In the genomic region with DNA sequence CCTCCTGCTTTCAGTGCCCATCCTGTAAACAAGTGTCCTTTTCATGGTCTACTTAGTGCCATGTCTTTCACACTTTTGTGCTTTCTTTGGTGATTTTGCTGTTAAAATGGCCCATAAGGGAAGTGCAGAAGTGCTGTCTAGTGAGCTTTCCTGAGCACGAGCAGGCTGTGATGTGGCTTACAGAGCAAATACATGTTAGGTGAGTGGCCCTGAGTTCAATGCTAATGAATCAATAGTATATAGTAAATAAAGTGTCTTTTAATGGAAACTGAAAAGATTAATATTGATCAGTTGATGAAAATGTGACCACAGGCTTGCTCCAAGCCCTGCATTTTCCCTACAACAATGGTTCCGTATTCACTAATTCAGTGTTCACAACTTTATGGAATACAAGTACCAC, we compare ENCODE assay signal across 26 cellular contexts. TPM values are rescaled to one million over a fixed set of nuclear protein-coding genes. Genes with fewer than 3 reads are reported as not detected.
DNase-seq lines count a peak whose midpoint lies in the region; ATAC-seq, FAIRE-seq and TF ChIP-seq lines count a peak whose summit lies in the region.
"Had no signal": no experiment of that assay in that cellular context is flagged by ENCODE, and none has a peak within 500 bp of the region (broad histone marks: within the 10 kb centered on the region; RNA-seq: fewer than 3 reads in every experiment).

No MANE protein-coding gene starts in this region.

- no CpG with 5 or more reads among the region's 2 CpGs for WGBS in IMR-90 (ENCODE audit: extremely low coverage in 2 of 2, insufficient read length in 1 of 2), 2 experiments
- WGBS in H1 (ENCODE audit: extremely low coverage in 1 of 2, insufficient coverage in 1 of 2, insufficient read length in 1 of 2, insufficient replicate concordance in 2 of 2, low coverage in 1 of 2, low lambda C conversion rate in 2 of 2, missing lambda C conversion rate in 1 of 2), 2 experiments = 90% methylated on average over 2 of the region's 2 CpGs; no CpG with 5 or more reads in 1 of the 2 experiments
- 61% methylated on average over 2 of the region's 2 CpGs for WGBS in thymus
- 88 to 100% (median 95%) methylated on average over 2 of the region's 2 CpGs for WGBS in stomach, 5 donors

- TF ChIP-seq RAD21 in IMR-90 (IDR thresholded peaks at IDR 0.05; ENCODE audit: low read length) (no peak), H1 (IDR thresholded peaks at IDR 0.05 in 1 of 2, conservative IDR thresholded peaks at IDR 0.05 in 1 of 2; ENCODE audit: low read depth in 2 of 2, low read length in 2 of 2) (no peak)

- no peaks in the 10 kb centered on the region for H3K9me3 ChIP-seq in IMR-90 (ENCODE audit: control insufficient read depth, insufficient read depth, low read length)
- no peaks in the 10 kb centered on the region for H3K9me3 ChIP-seq in H1 (ENCODE audit: insufficient read depth in 2 of 2, low read depth in 1 of 2, low read length in 1 of 2)
- no peaks in the 10 kb centered on the region for H3K9me3 ChIP-seq in parathyroid adenoma (ENCODE audit: control insufficient read depth, low read length)
- no peaks in the 10 kb centered on the region for H3K9me3 ChIP-seq in thymus (ENCODE audit: control insufficient read depth)
- H3K9me3 ChIP-seq in stomach = no peaks in the 10 kb centered on the region
- H3K9me3 ChIP-seq: heart right ventricle had no signal

- peaks cover 3 to 7% of the 10 kb centered on the region in 2 experiments; a peak in 1 of 4 replicates for H3K79me1 ChIP-seq in IMR-90 (ENCODE audit: low read depth in 1 of 2, low read length in 2 of 2)
- peaks cover 3% of the 10 kb centered on the region; the same call in 1 of the 2 replicates for H3K79me1 ChIP-seq in H1 (ENCODE audit: low read depth, low read length)

- no peaks in the 10 kb centered on the region for H3K27me3 ChIP-seq in IMR-90 (ENCODE audit: control insufficient read depth, insufficient read depth, low read length)
- peaks cover 0 to 6% (median 3%) of the 10 kb centered on the region in 4 experiments; a peak in 3 of 7 replicates for H3K27me3 ChIP-seq in H1 (replicated peaks in 1 of 4; ENCODE audit: control insufficient read depth in 3 of 4, extremely low read depth in 1 of 4, insufficient read depth in 3 of 4, low read length in 3 of 4)
- H3K27me3 ChIP-seq in parathyroid adenoma (ENCODE audit: control insufficient read depth, insufficient read depth, low read length) = no peaks in the 10 kb centered on the region
- H3K27me3 ChIP-seq in thymus (ENCODE audit: control insufficient read depth, insufficient read depth) = peaks cover under 1% of the 10 kb centered on the region
- peaks cover 0 to 2% (median 0%) of the 10 kb centered on the region in 3 donors for H3K27me3 ChIP-seq in stomach
- H3K27me3 ChIP-seq: heart right ventricle had no signal

- ATAC-seq in IMR-90 (ENCODE audit: low read depth) = no peak
- ATAC-seq: HCT116, heart right ventricle, Panc1, WTC11 had no signal

- H2AK5ac ChIP-seq in IMR-90 (ENCODE audit: low read depth, low read length) (no peak overlapping the region), H1 (ENCODE audit: low read depth, low read length) (0 out of 2 replicates have a peak overlapping the region, but pooled peaks have one; percentile 75)

- H2BK15ac ChIP-seq in IMR-90 (ENCODE audit: low read depth, low read length) (no peak overlapping the region), H1 (ENCODE audit: low read length) (no peak overlapping the region)

- no peak overlapping the region for H2BK20ac ChIP-seq in IMR-90 (ENCODE audit: low read depth, low read length)
- no peak overlapping the region for H2BK20ac ChIP-seq in H1 (ENCODE audit: low read length)

- no peak overlapping the region for H3K9ac ChIP-seq in IMR-90 (ENCODE audit: low read depth, low read length)
- H3K9ac ChIP-seq in H1 (replicated peaks in 1 of 4; ENCODE audit: extremely low read depth in 1 of 4, low read depth in 3 of 4, low read length in 3 of 4) = no peak overlapping the region
- no peak overlapping the region for H3K9ac ChIP-seq in parathyroid adenoma

- no peak overlapping the region for H3K27ac ChIP-seq in IMR-90 (ENCODE audit: insufficient read depth, low read length)
- no peak overlapping the region for H3K27ac ChIP-seq in H1 (ENCODE audit: low read depth, low read length)
- H3K27ac ChIP-seq in parathyroid adenoma = peak overlapping the region; percentile 90
- H3K27ac ChIP-seq in thymus (ENCODE audit: low read depth) = peak overlapping the region; percentile 36
- peak overlapping the region in 1 of 5 donors; percentile 89 for H3K27ac ChIP-seq in stomach
- H3K27ac ChIP-seq: epithelial cell of prostate had no signal

- H4K20me1 ChIP-seq in IMR-90 (ENCODE audit: insufficient read depth, low read length) = no peaks in the 10 kb centered on the region
- no peaks in the 10 kb centered on the region for H4K20me1 ChIP-seq in H1 (replicated peaks in 1 of 2; ENCODE audit: control insufficient read depth in 1 of 2, insufficient read depth in 2 of 2, low read length in 2 of 2)

- H3K56ac ChIP-seq in IMR-90 (ENCODE audit: extremely low read depth, insufficient read depth, low read length) = no peak overlapping the region
- no peak overlapping the region for H3K56ac ChIP-seq in H1 (replicated peaks; ENCODE audit: insufficient read length, low read depth, low read length)

- H2AFZ ChIP-seq in IMR-90 (replicated peaks; ENCODE audit: low read length, poor library complexity) (no peak overlapping the region), H1 (ENCODE audit: low read length) (no peak overlapping the region), parathyroid adenoma (no peak overlapping the region)

- intact Hi-C loops in IMR-90 (cut with micrococcal nuclease) = no loop called here
- intact Hi-C loops in stomach (cut with DNase I; ENCODE audit: low total_unique reads) = no loop called here

- H2BK120ac ChIP-seq in IMR-90 (ENCODE audit: low read depth, low read length) (no peak overlapping the region), H1 (replicated peaks; ENCODE audit: low read depth, low read length) (no peak overlapping the region)

- no peak overlapping the region for H3K18ac ChIP-seq in IMR-90 (ENCODE audit: low read depth, low read length)
- H3K18ac ChIP-seq in H1 (ENCODE audit: extremely low read depth, low read length) = no peak overlapping the region

- POLR2A ChIA-PET in IMR-90 (lab: Charles Lee; ENCODE audit: unreplicated experiment) (no interaction called here), H1 (lab: Charles Lee; ENCODE audit: partially characterized antibody) (interaction anchor here (0.5 kb wide), 1 partner anchor 281 kb away, joined by 4 read pairs; no protein-coding TSS in a partner anchor)

- H3K36me3 ChIP-seq in IMR-90 (ENCODE audit: control insufficient read depth, insufficient read depth, low read length) (no peaks in the 10 kb centered on the region), H1 (ENCODE audit: control insufficient read depth in 2 of 4, insufficient read depth in 4 of 4, low read length in 3 of 4) (peaks cover 0 to 3% (median 0%) of the 10 kb centered on the region in 4 experiments; a peak in 1 of 8 replicates), parathyroid adenoma (ENCODE audit: control insufficient read depth, insufficient read depth, low read length) (no peaks in the 10 kb centered on the region), thymus (ENCODE audit: control insufficient read depth, insufficient read depth) (no peaks in the 10 kb centered on the region), stomach (no peaks in the 10 kb centered on the region)

- H3K23ac ChIP-seq in IMR-90 (ENCODE audit: low read depth, low read length) (0 out of 2 replicates have a peak overlapping the region, but pooled peaks have one; percentile 11), H1 (ENCODE audit: insufficient read length) (no peak overlapping the region)

- BruUV-seq in IMR-90 (replicated peaks; lab: Mats Ljungman, UMichigan) = no TSS peak

- no peak for TF ChIP-seq POLR2A in IMR-90 (IDR thresholded peaks at IDR 0.05; ENCODE audit: low read depth, low read length)
- no peak for TF ChIP-seq POLR2A in H1 (IDR thresholded peaks at IDR 0.05; ENCODE audit: control extremely low read depth in 1 of 2, low read depth in 2 of 2, low read length in 2 of 2)
- no peak for TF ChIP-seq POLR2A in stomach (IDR thresholded peaks at IDR 0.05)

- H3K4me2 ChIP-seq in IMR-90 (ENCODE audit: low read depth, low read length) = no peak overlapping the region
- no peak overlapping the region for H3K4me2 ChIP-seq in H1 (ENCODE audit: insufficient read depth in 1 of 2, low read depth in 2 of 2, low read length in 2 of 2)
- no peak overlapping the region for H3K4me2 ChIP-seq in parathyroid adenoma (ENCODE audit: low read length)

- TF ChIP-seq EP300 in H1 (IDR thresholded peaks at IDR 0.05; ENCODE audit: borderline replicate concordance in 1 of 2, low read depth in 2 of 2, low read length in 2 of 2) = no peak
- TF ChIP-seq EP300 in stomach (IDR thresholded peaks at IDR 0.05) = no peak

- TF ChIP-seq CTCF in IMR-90 (conservative IDR thresholded peaks at IDR 0.05; ENCODE audit: low read depth, low read length) = no peak
- no peak for TF ChIP-seq CTCF in H1 (IDR thresholded peaks at IDR 0.05; ENCODE audit: control extremely low read depth in 1 of 3, insufficient read depth in 1 of 3, low read depth in 1 of 3, low read length in 3 of 3)
- TF ChIP-seq CTCF in parathyroid adenoma (IDR thresholded peaks at IDR 0.05) = no peak
- no peak for TF ChIP-seq CTCF in stomach (IDR thresholded peaks at IDR 0.05)
- TF ChIP-seq CTCF in GM20000 (IDR thresholded peaks at IDR 0.05; ENCODE audit: extremely low read depth, missing control alignments) = no peak

- no peak overlapping the region for H4K8ac ChIP-seq in IMR-90 (ENCODE audit: low read depth in 2 of 2, low read length in 2 of 2)
- no peak overlapping the region for H4K8ac ChIP-seq in H1 (ENCODE audit: extremely low read depth, insufficient read depth, low read length)

- H3K4ac ChIP-seq in IMR-90 (ENCODE audit: low read depth, low read length) (no peak overlapping the region), H1 (replicated peaks; ENCODE audit: insufficient read length, low read depth, low read length) (no peak overlapping the region)

- FAIRE-seq in H1 (lab: Jason Lieb, UNC) = no peak
- FAIRE-seq: bronchial epithelial cell, GM18507, urothelium cell line had no signal

- no peak overlapping the region for H2BK12ac ChIP-seq in H1 (ENCODE audit: low read depth, low read length)

- H3K23me2 ChIP-seq in H1 (ENCODE audit: low read depth, low read length) = peaks cover 3% of the 10 kb centered on the region

- H3K79me2 ChIP-seq in H1 (ENCODE audit: control insufficient read depth in 1 of 2, insufficient read depth in 2 of 2, low read length in 2 of 2) (no peaks in the 10 kb centered on the region; a peak in 1 of 4 replicates), parathyroid adenoma (peaks cover 24% of the 10 kb centered on the region)

- in situ Hi-C loops in IMR-90 (cut with MboI; ENCODE audit: low sequenced_read_pairs) = no loop called here

- H3K4me3 ChIP-seq in IMR-90 (ENCODE audit: insufficient read depth, low read depth, low read length) = no peak overlapping the region
- no peak overlapping the region for H3K4me3 ChIP-seq in H1 (ENCODE audit: extremely low read depth in 1 of 4, insufficient read depth in 2 of 4, low read depth in 3 of 4, low read length in 4 of 4)
- no peak overlapping the region for H3K4me3 ChIP-seq in parathyroid adenoma (ENCODE audit: low read depth, low read length)
- no peak overlapping the region for H3K4me3 ChIP-seq in thymus (ENCODE audit: low read length)
- no peak overlapping the region for H3K4me3 ChIP-seq in stomach
- H3K4me3 ChIP-seq: heart right ventricle had no signal

- H3K14ac ChIP-seq in IMR-90 (replicated peaks; ENCODE audit: low read depth, low read length) (no peak overlapping the region), H1 (ENCODE audit: insufficient read length) (no peak overlapping the region)

- DNase-seq in IMR-90 = no peak
- DNase-seq in H1 (ENCODE audit: low read depth in 1 of 2, low spot score in 2 of 2) = no peak
- DNase-seq in activated CD4-positive, alpha-beta T cell treated with anti-CD3 and anti-CD28 coated beads for 1 hour = no peak
- no peak for DNase-seq in LoVo (ENCODE audit: low spot score)
- no peak for DNase-seq in stomach
- DNase-seq in GM20000 (ENCODE audit: low spot score) = no peak
- DNase-seq: activated CD4-positive, alpha-beta T cell treated with anti-CD3 and anti-CD28 coated beads, Interleukin-2, amount 50 U/mL, for 48 hours; activated naive CD4-positive, alpha-beta T cell treated with anti-CD3 and anti-CD28 coated beads for 36 hours; Calu3; Kasumi-1; NCI-H1048; NCI-H1694 treated with DMSO at 0.1 percent for 48 hours; NCI-H526; stimulated activated CD8-positive, alpha-beta memory T cell treated with anti-CD3 and anti-CD28 coated beads, Interleukin-4, amount 100 ng/mL, for 48 hours; SW 1271; T1000 had no signal

- H4K91ac ChIP-seq in IMR-90 (ENCODE audit: insufficient read depth, low read depth, low read length) (no peak overlapping the region), H1 (replicated peaks; ENCODE audit: insufficient read length, low read length) (no peak overlapping the region)

- H3K9me1 ChIP-seq in IMR-90 (ENCODE audit: insufficient read depth, low read length) = peaks cover 8% of the 10 kb centered on the region

- H2AK9ac ChIP-seq in IMR-90 (replicated peaks; ENCODE audit: low read depth, low read length, poor library complexity) = no peak overlapping the region

- H2BK5ac ChIP-seq in IMR-90 (ENCODE audit: low read depth, low read length, poor library complexity, severe bottlenecking) (no peak overlapping the region), H1 (ENCODE audit: low read depth, low read length) (no peak overlapping the region)

- CTCF ChIA-PET in IMR-90 (lab: Yijun Ruan, JAX) = no interaction called here
- CTCF ChIA-PET in H1 (lab: Charles Lee; ENCODE audit: partially characterized antibody) = interaction anchor here (1.2 kb wide), 1 partner anchor 60 kb away, joined by 4 read pairs; no protein-coding TSS in a partner anchor

- dilution Hi-C loops in IMR-90 (cut with HindIII; ENCODE audit: low sequenced_read_pairs, unreplicated experiment) = no loop called here

- no peak overlapping the region for H4K5ac ChIP-seq in IMR-90 (ENCODE audit: low read depth, low read length)
- H4K5ac ChIP-seq in H1 (ENCODE audit: insufficient read length, low read depth, low read length) = no peak overlapping the region

- H3K4me1 ChIP-seq in IMR-90 (ENCODE audit: control insufficient read depth, insufficient read depth, low read length) (peaks cover 25% of the 10 kb centered on the region), H1 (replicated peaks in 1 of 4; ENCODE audit: control insufficient read depth in 3 of 4, insufficient read depth in 4 of 4, low read length in 3 of 4) (peaks cover 2 to 16% (median 3%) of the 10 kb centered on the region in 4 experiments; a peak in 6 of 7 replicates), parathyroid adenoma (peaks cover 72% of the 10 kb centered on the region), thymus (ENCODE audit: control insufficient read depth, insufficient read depth, low read length) (peaks cover 51% of the 10 kb centered on the region), stomach (peaks cover 0 to 68% (median 43%) of the 10 kb centered on the region in 4 donors)

RNA-seq across cellular contexts. Expression of a gene that starts 5.7 kb away (rescaled TPM):
- total RNA-seq in IMR-90 (2012; rRNA removed) = 14.0 and 14.2 TPM in 2 replicates
- 22.3 and 23.5 TPM in 2 replicates for polyA plus RNA-seq in IMR-90 (2012; rRNA removed)
- 20.8 and 23.4 TPM in 2 replicates for polyA plus RNA-seq in IMR-90 (2012; cell fraction: cytosol; rRNA removed)
- 18.9 and 31.2 TPM in 2 replicates for polyA plus RNA-seq in IMR-90 (2012; cell fraction: nucleus; rRNA removed; ENCODE audit: low replicate concordance)
- total RNA-seq in H1 (2021; fragmentation: NEBNext Ultra II Directional; extraction: Animal tissue kit (Norgen Biotek cat#: 25700)) = 9.4 and 9.7 TPM in 2 replicates
- 6.3 and 7.1 TPM in 2 replicates for polyA plus RNA-seq in H1 (2011; rRNA removed)
- polyA plus RNA-seq in H1 (2011; cell fraction: cytosol; rRNA removed) = 10.8 TPM
- polyA plus RNA-seq in H1 (2011; cell fraction: nucleus; rRNA removed) = 8.9 TPM
- 9.6 to 12.8 TPM (median 10.5 TPM) in 4 replicates for polyA plus RNA-seq in H1 (2012, experiment 1 of 2)
- 2.4 TPM for polyA plus RNA-seq in H1 (2012, experiment 2 of 2)
- polyA plus RNA-seq in H1 (2013, experiment 1 of 2) = 4.6 TPM
- 5.1 TPM for polyA plus RNA-seq in H1 (2013, experiment 2 of 2)
- 6.6 and 7.8 TPM in 2 replicates for polyA minus RNA-seq in H1 (2011; rRNA and poly(A)+ RNA removed)
- 9.8 TPM for polyA minus RNA-seq in H1 (2011; cell fraction: cytosol; rRNA and poly(A)+ RNA removed)
- 6.4 TPM for polyA minus RNA-seq in H1 (2011; cell fraction: nucleus; rRNA and poly(A)+ RNA removed)
- polyA plus RNA-seq in thymus = 64.3 TPM
- total RNA-seq in stomach = 10 to 100 TPM in 4 of 5 donors, 1 to 10 TPM in 1; 1.8 to 43.7 (median 27.5) TPM
- polyA plus RNA-seq in stomach = 10 to 100 TPM; 12.5 to 16.5 (median 13.0) TPM

Comparison
In these comparisons a context has a peak if more than half of its experiments do, and no peak if none do; other contexts are left out.
1. H3K27ac ChIP-seq: peak in parathyroid adenoma (single experiment) and thymus (single experiment); none in IMR-90 (single experiment) and H1 (single experiment).